In the genomic region with DNA sequence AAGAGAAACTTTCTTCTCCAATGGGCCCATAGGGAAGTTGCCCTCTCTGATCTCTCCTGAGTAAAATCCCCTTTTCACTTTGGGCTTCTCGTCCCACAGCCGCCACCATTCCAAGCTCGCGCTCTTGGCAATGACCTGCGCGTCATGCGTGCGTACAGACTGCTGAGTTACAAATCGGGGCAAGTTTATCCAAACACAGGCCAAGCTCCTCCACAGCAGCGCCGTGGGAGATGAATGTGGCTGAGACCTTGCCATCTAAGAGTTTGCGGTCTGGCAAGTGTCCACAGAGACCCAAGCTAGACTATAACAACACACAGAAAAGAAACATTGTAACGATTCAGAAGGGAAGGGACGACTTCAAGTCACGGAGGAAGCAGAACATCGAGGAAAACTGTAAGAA, we compare ENCODE assay signal across 1 cellular context.
TF ChIP-seq lines count a peak whose summit lies in the region.

No MANE protein-coding gene starts in this region.

TF ChIP-seq in GM23338, 12 proteins besides CTCF, POLR2A, EP300 and RAD21 (continued from another document):
- TF ChIP-seq REST (IDR thresholded peaks at IDR 0.05; ENCODE audit: unreplicated experiment) (no peak), ETS1 (IDR thresholded peaks at IDR 0.05) (no peak), POLR2AphosphoS5 (IDR thresholded peaks at IDR 0.05; ENCODE audit: low read depth) (no peak), NANOG (IDR thresholded peaks at IDR 0.05; ENCODE audit: borderline replicate concordance) (no peak), EZH2 (IDR thresholded peaks at IDR 0.05; ENCODE audit: low read depth, unreplicated experiment) (no peak), ZNF114 (CRISPR knock-in tag; IDR thresholded peaks at IDR 0.05) (no peak)
